ENCODE assay signal across 11 cellular contexts in the genomic region with DNA sequence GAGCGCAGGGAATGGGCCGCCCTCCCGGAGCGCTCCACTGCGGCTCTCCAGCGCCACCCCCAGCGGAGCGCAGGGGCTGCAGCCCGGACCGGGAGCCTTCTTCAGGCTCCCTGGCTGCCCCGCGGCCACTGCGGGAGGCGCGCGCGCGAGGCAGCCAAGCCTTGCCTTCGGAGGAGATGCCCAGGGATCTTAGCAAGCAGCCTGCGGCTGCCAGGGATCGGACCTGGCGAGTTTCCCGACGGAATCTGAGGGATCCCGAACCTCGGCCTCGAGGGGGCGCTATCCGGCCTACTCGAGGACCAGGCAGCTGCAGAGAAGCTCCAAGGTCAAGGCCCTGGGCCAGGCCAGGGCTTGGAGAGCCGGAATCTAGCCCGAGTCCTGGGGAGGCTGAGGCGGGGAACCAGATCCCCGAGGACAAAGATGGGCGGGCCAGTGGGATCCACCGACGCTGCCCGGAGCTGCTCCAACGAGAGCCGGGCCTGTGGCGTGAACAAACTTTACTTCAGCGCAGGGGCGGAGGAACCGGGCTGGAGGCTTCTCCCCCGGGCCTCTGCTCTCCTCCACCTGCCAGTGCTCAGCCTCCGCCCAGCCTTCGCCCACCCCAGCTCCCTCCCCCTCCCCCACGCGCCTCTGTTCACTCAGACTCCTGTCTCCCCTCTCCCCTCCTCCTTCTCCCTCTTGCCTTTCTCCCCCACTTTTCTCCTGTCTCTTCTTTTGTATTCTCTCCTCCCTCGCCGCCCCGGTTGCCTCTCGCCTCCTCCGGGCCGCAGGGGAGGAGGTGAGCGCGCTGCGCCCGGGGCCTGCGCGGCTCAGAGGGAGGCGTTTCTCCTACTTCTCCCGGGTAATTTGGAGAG. TPM values are rescaled to one million over a fixed set of nuclear protein-coding genes. Genes with fewer than 3 reads are reported as not detected.
DNase-seq lines count a peak whose midpoint lies in the region; ATAC-seq and TF ChIP-seq lines count a peak whose summit lies in the region.
"Had no signal": no experiment of that assay in that cellular context is flagged by ENCODE, and none has a peak within 500 bp of the region (broad histone marks: within the 10 kb centered on the region; RNA-seq: fewer than 3 reads in every experiment).

Gene IRX6 (plus strand): TSS at position 567 of the 854 bp plus-strand sequence. CDS start 889 bp downstream, outside the sequence.

- ATAC-seq in GM19463 (IDR thresholded peaks at IDR 0.05; ENCODE audit: unreplicated experiment) (peak; percentile 34), left cardiac atrium (peak; percentile 22 to 73), GM19397 (IDR thresholded peaks at IDR 0.05; ENCODE audit: unreplicated experiment) (no peak), HG03095 (IDR thresholded peaks at IDR 0.05; ENCODE audit: unreplicated experiment) (no peak)

- peaks cover 0 to 95% (median 72%) of the 10 kb centered on the region in 45 donors for H3K27me3 ChIP-seq in dorsolateral prefrontal cortex
- H3K27me3 ChIP-seq: ovary had no signal

- DNase-seq in SK-MEL-5 (ENCODE audit: low read depth, low spot score) (peak; percentile 67), left cardiac atrium (no peak), dorsolateral prefrontal cortex (no peak), putamen (ENCODE audit: low spot score) (no peak)
- DNase-seq: GOT3 had no signal

- TF ChIP-seq CTCF in dorsolateral prefrontal cortex (IDR thresholded peaks at IDR 0.05 in 54 of 56, conservative IDR thresholded peaks at IDR 0.05 in 2 of 56; ENCODE audit: low read depth in 1 of 56, partially characterized antibody in 56 of 56) = peak in 12 of 56 donors; percentile 5 to 25 (median 14)

- H3K4me3 ChIP-seq in skin epidermis (peak within 1 kb of the TSS; percentile 4 to 54 (median 36)), dorsolateral prefrontal cortex (peak within 1 kb of the TSS in 26 of 59 donors; percentile 3 to 50 (median 30))
- H3K4me3 ChIP-seq: ovary had no signal

- intact Hi-C loops in left cardiac atrium (cut with DNase I) = no loop called here
- intact Hi-C loops in dorsolateral prefrontal cortex (cut with DNase I) = no loop called here

- H3K27ac ChIP-seq in skin epidermis (peak within 1 kb of the TSS in 19 of 21 experiments; percentile 3 to 88 (median 72)), dorsolateral prefrontal cortex (peak within 1 kb of the TSS in 1 of 59 donors; percentile 58)
- H3K27ac ChIP-seq: ovary had no signal

- in situ Hi-C loops in SK-MEL-5 (cut with HindIII; ENCODE audit: low pct_unique_long_range_greater_than_20kb, low sequenced_read_pairs) = no loop called here

RNA-seq across cellular contexts. Expression of gene IRX6, which starts in this region (rescaled TPM):
- total RNA-seq in SK-MEL-5 (2014; rRNA removed; shearing (Covaris generic)) = 3.2 TPM in 2 replicates
- 5.6 and 6.1 TPM in 2 replicates for polyA plus RNA-seq in SK-MEL-5 (2015; cell fraction: cytosol; rRNA removed)
- 12.7 and 12.9 TPM in 2 replicates for polyA plus RNA-seq in SK-MEL-5 (2015; cell fraction: nucleus; rRNA removed)
- under 1 TPM; 0.34 to 0.44 TPM for total RNA-seq in left cardiac atrium
- under 1 TPM in 6 of 120 experiments, not detected in 114; 0.15 to 0.32 (median 0.19) TPM for total RNA-seq in dorsolateral prefrontal cortex
- total RNA-seq: urinary bladder had no signal

Comparison
In these comparisons a context has a peak if more than half of its experiments do, and no peak if none do; other contexts are left out.
1. Peak in ATAC-seq in left cardiac atrium; RNA of the gene not detected or under 1 TPM.